ENCODE assay signal across 1 cellular context in genomic region chr2:15746354-15747171, GRCh38.
TF ChIP-seq lines count a peak whose summit lies in the region.

No MANE protein-coding gene starts in this region.

TF ChIP-seq in H1, 55 proteins besides CTCF, POLR2A, EP300 and RAD21 (continued from another document):
- no peak for TF ChIP-seq E2F6 (IDR thresholded peaks at IDR 0.05)
- no peak for TF ChIP-seq ASH2L (IDR thresholded peaks at IDR 0.05; ENCODE audit: low read length)
- no peak for TF ChIP-seq CREB1 (IDR thresholded peaks at IDR 0.05)
- no peak for TF ChIP-seq TCF12 (IDR thresholded peaks at IDR 0.05; ENCODE audit: low read depth, low read length)
- no peak for TF ChIP-seq CBX8 (IDR thresholded peaks at IDR 0.05; ENCODE audit: borderline replicate concordance, low read depth, low read length)
- no peak for TF ChIP-seq RXRA (IDR thresholded peaks at IDR 0.05; ENCODE audit: insufficient read depth, low read depth, low read length)
- no peak for TF ChIP-seq SIN3A (conservative IDR thresholded peaks at IDR 0.05 in 1 of 2, IDR thresholded peaks at IDR 0.05 in 1 of 2; ENCODE audit: low read depth in 1 of 2, low read length in 2 of 2)
- no peak for TF ChIP-seq MAFK (IDR thresholded peaks at IDR 0.05; ENCODE audit: low read depth, low read length)
- TF ChIP-seq KDM4A (IDR thresholded peaks at IDR 0.05; ENCODE audit: low read depth, low read length, severe bottlenecking): no peak
- no peak for TF ChIP-seq RNF2 (IDR thresholded peaks at IDR 0.05; ENCODE audit: borderline replicate concordance, low read depth, low read length, missing control alignments, poor library complexity, severe bottlenecking)
- no peak for TF ChIP-seq YY1 (IDR thresholded peaks at IDR 0.05; ENCODE audit: low read depth, low read length)
- no peak for TF ChIP-seq FOSL1 (IDR thresholded peaks at IDR 0.05; ENCODE audit: insufficient read depth, low read depth, low read length)
- no peak for TF ChIP-seq EZH2 (IDR thresholded peaks at IDR 0.05; ENCODE audit: low read depth, low read length, severe bottlenecking)
